Comparison of ENCODE assay signal across 8 cellular contexts in genomic region chr9:88387035-88387732, GRCh38. TPM values are rescaled to one million over a fixed set of nuclear protein-coding genes. Genes with fewer than 3 reads are reported as not detected.
DNase-seq lines count a peak whose midpoint lies in the region; ATAC-seq and TF ChIP-seq lines count a peak whose summit lies in the region.

No MANE protein-coding gene starts in this region.

- peak overlapping the region; percentile 86 for H3K27ac Mint-ChIP-seq in activated T-cell treated with anti-CD3 and anti-CD28 coated beads, Interleukin-2, amount 50 U/mL, for 24 hours

- no peaks in the 10 kb centered on the region for H3K79me1 ChIP-seq in neuronal stem cell (ENCODE audit: low read depth, low read length)

- H4K20me1 ChIP-seq in DND-41 (ENCODE audit: insufficient read depth, low read length), result peaks cover 19% of the 10 kb centered on the region
- 0 out of 2 replicates have a peak, but pooled peaks cover 3% of the 10 kb centered on the region for H4K20me1 ChIP-seq in KMS-11 (ENCODE audit: insufficient read depth)

- DNase-seq in DND-41 (no peak), foreskin keratinocyte (peak; percentile 52 to 56), neuronal stem cell (ENCODE audit: low spot score) (no peak)
- DNase-seq in activated T-cell treated with anti-CD3 and anti-CD28 coated beads, Interleukin-2, amount 50 U/mL, for 24 hours, result peak; percentile 49
- DNase-seq in activated effector memory CD4-positive, alpha-beta T cell treated with Interleukin-2 at 50 U/mL for 16 hours, result no peak

- H2BK5ac ChIP-seq in neuronal stem cell (ENCODE audit: low read length), result no peak overlapping the region

- H3K18ac ChIP-seq in neuronal stem cell (ENCODE audit: low read length), result no peak overlapping the region

- H3K36me3 ChIP-seq in DND-41 (ENCODE audit: insufficient read depth, low read length) (peaks cover 8% of the 10 kb centered on the region), KMS-11 (ENCODE audit: insufficient read depth) (no peaks in the 10 kb centered on the region), neuronal stem cell (replicated peaks in 1 of 2; ENCODE audit: control insufficient read depth in 2 of 2, insufficient read depth in 2 of 2, low read length in 2 of 2) (peaks cover 3 to 19% of the 10 kb centered on the region in 2 donors)

- no peaks in the 10 kb centered on the region for H3K9me3 ChIP-seq in DND-41 (ENCODE audit: insufficient read depth, low read length, severe bottlenecking)
- H3K9me3 ChIP-seq in neuronal stem cell (replicated peaks in 1 of 2; ENCODE audit: control insufficient read depth in 2 of 2, insufficient read depth in 1 of 2, low read depth in 1 of 2, low read length in 2 of 2), result peaks cover 0 to 3% of the 10 kb centered on the region in 2 donors

- no peaks in the 10 kb centered on the region for H3K9me3 Mint-ChIP-seq in activated T-cell treated with anti-CD3 and anti-CD28 coated beads, Interleukin-2, amount 50 U/mL, for 24 hours

- TF ChIP-seq CTCF in DND-41 (IDR thresholded peaks at IDR 0.05; ENCODE audit: borderline replicate concordance, extremely low read depth, low read length, poor library complexity, severe bottlenecking) (no peak), KMS-11 (conservative IDR thresholded peaks at IDR 0.05; ENCODE audit: low read depth, low read length) (no peak), foreskin keratinocyte (conservative IDR thresholded peaks at IDR 0.05) (no peak)

- no CpG with 5 or more reads among the region's 19 CpGs for WGBS in neuronal stem cell (ENCODE audit: extremely low coverage in 2 of 2, insufficient read length in 2 of 2, insufficient replicate concordance in 1 of 2), 2 donors

- no peak overlapping the region for H2BK120ac ChIP-seq in neuronal stem cell (ENCODE audit: low read depth, low read length)

- no peak overlapping the region for H3K4ac ChIP-seq in neuronal stem cell (ENCODE audit: low read length)

- H2AK5ac ChIP-seq in neuronal stem cell (ENCODE audit: low read depth, low read length), result no peak overlapping the region

- no peak overlapping the region for H2BK15ac ChIP-seq in neuronal stem cell (ENCODE audit: low read length)

- H3K27me3 ChIP-seq in DND-41 (ENCODE audit: insufficient read depth, low read length, poor library complexity) (no peaks in the 10 kb centered on the region), KMS-11 (ENCODE audit: insufficient read depth, low read depth) (no peaks in the 10 kb centered on the region), foreskin keratinocyte (no peaks in the 10 kb centered on the region), neuronal stem cell (ENCODE audit: control insufficient read depth in 3 of 3, insufficient read depth in 3 of 3, low read depth in 1 of 3, low read length in 3 of 3) (peaks cover 0 to 10% (median 0%) of the 10 kb centered on the region in 3 experiments)

- no peak overlapping the region for H2BK12ac ChIP-seq in neuronal stem cell (ENCODE audit: low read length)

- no peaks in the 10 kb centered on the region for H3K27me3 Mint-ChIP-seq in activated T-cell treated with anti-CD3 and anti-CD28 coated beads, Interleukin-2, amount 50 U/mL, for 24 hours

- H3K36me3 Mint-ChIP-seq in activated T-cell treated with anti-CD3 and anti-CD28 coated beads, Interleukin-2, amount 50 U/mL, for 24 hours (ENCODE audit: low read depth), result peaks cover 8% of the 10 kb centered on the region

- H3K23ac ChIP-seq in neuronal stem cell (ENCODE audit: low read depth, low read length, poor library complexity), result no peak overlapping the region

- no peak overlapping the region for H3K9ac ChIP-seq in DND-41 (ENCODE audit: low read depth, low read length)
- H3K9ac ChIP-seq in KMS-11, result no peak overlapping the region
- H3K9ac ChIP-seq in neuronal stem cell (ENCODE audit: low read depth, low read length, poor library complexity), result peak overlapping the region; percentile 87

- ATAC-seq in DND-41 (ENCODE audit: insufficient read depth, low read depth) (no peak), foreskin keratinocyte (no peak), GM18858 (IDR thresholded peaks at IDR 0.05; ENCODE audit: unreplicated experiment) (no peak), GM21717 (IDR thresholded peaks at IDR 0.05; ENCODE audit: unreplicated experiment) (no peak)

- H3K4me1 ChIP-seq in DND-41 (ENCODE audit: insufficient read depth, low read length) (peaks cover 29% of the 10 kb centered on the region), KMS-11 (ENCODE audit: low read depth, poor library complexity, severe bottlenecking) (peaks cover 18% of the 10 kb centered on the region), foreskin keratinocyte (peaks cover 10% of the 10 kb centered on the region), neuronal stem cell (ENCODE audit: control insufficient read depth in 2 of 2, insufficient read depth in 1 of 2, low read depth in 1 of 2, low read length in 2 of 2) (no peaks in the 10 kb centered on the region)

- H3K4me2 ChIP-seq in DND-41 (ENCODE audit: insufficient read depth, low read length) (peak overlapping the region; percentile 78), KMS-11 (peak overlapping the region; percentile 57), neuronal stem cell (ENCODE audit: insufficient read depth, low read length, poor library complexity, severe bottlenecking) (peak overlapping the region; percentile 72)

- no peak overlapping the region for H4K91ac ChIP-seq in neuronal stem cell (ENCODE audit: low read depth, low read length, poor library complexity)

- peaks cover 35% of the 10 kb centered on the region for H3K4me1 Mint-ChIP-seq in activated T-cell treated with anti-CD3 and anti-CD28 coated beads, Interleukin-2, amount 50 U/mL, for 24 hours (ENCODE audit: low read depth)

- H4K8ac ChIP-seq in neuronal stem cell (ENCODE audit: low read depth, low read length), result no peak overlapping the region

- no peak overlapping the region for H3K14ac ChIP-seq in neuronal stem cell (ENCODE audit: low read length)

- H3K27ac ChIP-seq in DND-41 (ENCODE audit: low read length) (no peak overlapping the region), KMS-11 (no peak overlapping the region), foreskin keratinocyte (peak overlapping the region; percentile 71), neuronal stem cell (replicated peaks; ENCODE audit: low read length) (no peak overlapping the region)

- H3K4me3 ChIP-seq in DND-41 (ENCODE audit: low read depth in 1 of 2, low read length in 2 of 2), result no peak overlapping the region
- no peak overlapping the region for H3K4me3 ChIP-seq in KMS-11 (IDR thresholded peaks at IDR 0.05; ENCODE audit: insufficient read depth, low read depth, low read length)
- H3K4me3 ChIP-seq in neuronal stem cell (ENCODE audit: low read length in 2 of 2), result peak overlapping the region; percentile 56 to 96

- H2AFZ ChIP-seq in DND-41 (ENCODE audit: low read depth, low read length) (peak overlapping the region; percentile 84), KMS-11 (ENCODE audit: low read depth) (peak overlapping the region; percentile 98), neuronal stem cell (ENCODE audit: low read length) (peak overlapping the region; percentile 100)

- peak overlapping the region; percentile 78 for H3K4me3 Mint-ChIP-seq in activated T-cell treated with anti-CD3 and anti-CD28 coated beads, Interleukin-2, amount 50 U/mL, for 24 hours

- H3K79me2 ChIP-seq in DND-41 (ENCODE audit: insufficient read depth, low read length) (peaks cover 33% of the 10 kb centered on the region), KMS-11 (ENCODE audit: insufficient read depth, low read depth) (peaks cover 30% of the 10 kb centered on the region)

RNA-seq across cellular contexts. Expression of gene SPIN1, which starts 1.1 kb away (rescaled TPM):
- total RNA-seq in foreskin keratinocyte, result 62.4 and 65.4 TPM in 2 replicates
- 14.1 and 17.8 TPM in 2 replicates for polyA plus RNA-seq in foreskin keratinocyte
- polyA plus RNA-seq in neuronal stem cell (2013, experiment 1 of 2), result 40.6 TPM
- polyA plus RNA-seq in neuronal stem cell (2013, experiment 2 of 2), result 41.4 TPM

Comparison
In these comparisons a context has a peak if more than half of its experiments do, and no peak if none do; other contexts are left out.
1. DNase-seq: peak in activated T-cell treated with anti-CD3 and anti-CD28 coated beads, Interleukin-2, amount 50 U/mL, for 24 hours (single experiment) and foreskin keratinocyte (2 of 2); none in DND-41 (single experiment), neuronal stem cell (single experiment) and activated effector memory CD4-positive, alpha-beta T cell treated with Interleukin-2 at 50 U/mL for 16 hours (single experiment).
2. H3K4me3 ChIP-seq: peak in neuronal stem cell (2 of 2); none in DND-41 (0 of 2) and KMS-11 (single experiment).
3. Peak in every context shown above with its lines, with median percentiles within 50 percentile points of each other: H2AFZ ChIP-seq and H3K4me2 ChIP-seq.